Comparison of ENCODE assay signal across 1 cellular context in genomic region chr21:44849616-44850130, GRCh38.
TF ChIP-seq lines count a peak whose summit lies in the region.

No MANE protein-coding gene starts in this region.

TF ChIP-seq in HCT116, 20 proteins besides CTCF, POLR2A, EP300 and RAD21 (continued from another document):
- no peak for TF ChIP-seq ELF1 (IDR thresholded peaks at IDR 0.05; ENCODE audit: borderline replicate concordance, low read depth)
- TF ChIP-seq, protein P1, sequence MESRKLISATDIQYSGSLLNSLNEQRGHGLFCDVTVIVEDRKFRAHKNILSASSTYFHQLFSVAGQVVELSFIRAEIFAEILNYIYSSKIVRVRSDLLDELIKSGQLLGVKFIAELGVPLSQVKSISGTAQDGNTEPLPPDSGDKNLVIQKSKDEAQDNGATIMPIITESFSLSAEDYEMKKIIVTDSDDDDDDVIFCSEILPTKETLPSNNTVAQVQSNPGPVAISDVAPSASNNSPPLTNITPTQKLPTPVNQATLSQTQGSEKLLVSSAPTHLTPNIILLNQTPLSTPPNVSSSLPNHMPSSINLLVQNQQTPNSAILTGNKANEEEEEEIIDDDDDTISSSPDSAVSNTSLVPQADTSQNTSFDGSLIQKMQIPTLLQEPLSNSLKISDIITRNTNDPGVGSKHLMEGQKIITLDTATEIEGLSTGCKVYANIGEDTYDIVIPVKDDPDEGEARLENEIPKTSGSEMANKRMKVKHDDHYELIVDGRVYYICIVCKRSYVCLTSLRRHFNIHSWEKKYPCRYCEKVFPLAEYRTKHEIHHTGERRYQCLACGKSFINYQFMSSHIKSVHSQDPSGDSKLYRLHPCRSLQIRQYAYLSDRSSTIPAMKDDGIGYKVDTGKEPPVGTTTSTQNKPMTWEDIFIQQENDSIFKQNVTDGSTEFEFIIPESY (IDR thresholded peaks at IDR 0.05; ENCODE audit: extremely low read depth, insufficient replicate concordance, low read length), result no peak
- TF ChIP-seq SIN3A (IDR thresholded peaks at IDR 0.05; ENCODE audit: low read depth), result no peak
- no peak for TF ChIP-seq TCF7L2 (IDR thresholded peaks at IDR 0.05; ENCODE audit: borderline replicate concordance, extremely low read depth, insufficient read depth, insufficient read length)
- no peak for TF ChIP-seq JUND (IDR thresholded peaks at IDR 0.05)
